Comparison of ENCODE assay signal across 10 cellular contexts in genomic region chr2:46117994-46118393, GRCh38.
"Had no signal": no experiment of that assay in that cellular context is flagged by ENCODE, and none has a peak within 500 bp of the region (broad histone marks: within the 10 kb centered on the region; RNA-seq: fewer than 3 reads in every experiment).

No MANE protein-coding gene starts in this region.

- H3K36me3 Mint-ChIP-seq: activated naive CD8-positive, alpha-beta T cell treated with anti-CD3 and anti-CD28 coated beads for 36 hours had no signal

- H3K4me1 ChIP-seq: breast epithelium had no signal

- H3K27me3 Mint-ChIP-seq: activated CD4-positive, alpha-beta memory T cell treated with anti-CD3 and anti-CD28 coated beads, Interleukin-2, amount 10 ng/mL, durations not matched to agents 7 days and 5 days; activated naive CD8-positive, alpha-beta T cell treated with anti-CD3 and anti-CD28 coated beads for 36 hours had no signal

- H3K9me3 Mint-ChIP-seq: activated CD4-positive, alpha-beta memory T cell treated with anti-CD3 and anti-CD28 coated beads, Interleukin-2, amount 10 ng/mL, durations not matched to agents 7 days and 5 days; activated naive CD8-positive, alpha-beta T cell treated with anti-CD3 and anti-CD28 coated beads for 36 hours; activated T-cell treated with anti-CD3 and anti-CD28 coated beads, Interleukin-2, amount 50 U/mL, for 72 hours had no signal

- H3K27me3 ChIP-seq: breast epithelium had no signal

- FAIRE-seq: endometrium had no signal

- H3K27ac Mint-ChIP-seq: activated CD4-positive, alpha-beta memory T cell treated with anti-CD3 and anti-CD28 coated beads, Interleukin-2, amount 10 ng/mL, durations not matched to agents 7 days and 5 days; activated naive CD8-positive, alpha-beta T cell treated with anti-CD3 and anti-CD28 coated beads for 36 hours; activated T-cell treated with anti-CD3 and anti-CD28 coated beads, Interleukin-2, amount 50 U/mL, for 72 hours; naive thymus-derived CD4-positive, alpha-beta T cell had no signal

- H3K4me3 Mint-ChIP-seq: activated CD4-positive, alpha-beta memory T cell treated with anti-CD3 and anti-CD28 coated beads, Interleukin-2, amount 10 ng/mL, durations not matched to agents 7 days and 5 days; activated naive CD8-positive, alpha-beta T cell treated with anti-CD3 and anti-CD28 coated beads for 36 hours; activated T-cell treated with anti-CD3 and anti-CD28 coated beads, Interleukin-2, amount 50 U/mL, for 72 hours; naive thymus-derived CD4-positive, alpha-beta T cell had no signal

- H3K9me3 ChIP-seq: breast epithelium had no signal

- H3K4me1 Mint-ChIP-seq: activated CD4-positive, alpha-beta memory T cell treated with anti-CD3 and anti-CD28 coated beads, Interleukin-2, amount 10 ng/mL, durations not matched to agents 7 days and 5 days had no signal

- ATAC-seq: activated T-cell treated with anti-CD3 and anti-CD28 coated beads, Interleukin-2, amount 50 U/mL, for 72 hours; naive thymus-derived CD4-positive, alpha-beta T cell had no signal

- H3K4me3 ChIP-seq: breast epithelium had no signal

- H3K36me3 ChIP-seq: breast epithelium had no signal

- DNase-seq: activated CD4-positive, alpha-beta memory T cell treated with anti-CD3 and anti-CD28 coated beads, Interleukin-2, amount 10 ng/mL, durations not matched to agents 7 days and 5 days; activated CD4-positive, alpha-beta T cell treated with anti-CD3 and anti-CD28 coated beads for 1 hour; activated gamma-delta T cell treated with Interleukin-2 at 50 U/mL for 16 hours; activated naive CD8-positive, alpha-beta T cell treated with anti-CD3 and anti-CD28 coated beads for 36 hours; activated T-cell treated with anti-CD3 and anti-CD28 coated beads, Interleukin-2, amount 50 U/mL, for 72 hours; foreskin melanocyte; naive thymus-derived CD4-positive, alpha-beta T cell; stimulated activated naive CD4-positive, alpha-beta T cell had no signal
